ENCODE assay signal across 26 cellular contexts in the genomic region with DNA sequence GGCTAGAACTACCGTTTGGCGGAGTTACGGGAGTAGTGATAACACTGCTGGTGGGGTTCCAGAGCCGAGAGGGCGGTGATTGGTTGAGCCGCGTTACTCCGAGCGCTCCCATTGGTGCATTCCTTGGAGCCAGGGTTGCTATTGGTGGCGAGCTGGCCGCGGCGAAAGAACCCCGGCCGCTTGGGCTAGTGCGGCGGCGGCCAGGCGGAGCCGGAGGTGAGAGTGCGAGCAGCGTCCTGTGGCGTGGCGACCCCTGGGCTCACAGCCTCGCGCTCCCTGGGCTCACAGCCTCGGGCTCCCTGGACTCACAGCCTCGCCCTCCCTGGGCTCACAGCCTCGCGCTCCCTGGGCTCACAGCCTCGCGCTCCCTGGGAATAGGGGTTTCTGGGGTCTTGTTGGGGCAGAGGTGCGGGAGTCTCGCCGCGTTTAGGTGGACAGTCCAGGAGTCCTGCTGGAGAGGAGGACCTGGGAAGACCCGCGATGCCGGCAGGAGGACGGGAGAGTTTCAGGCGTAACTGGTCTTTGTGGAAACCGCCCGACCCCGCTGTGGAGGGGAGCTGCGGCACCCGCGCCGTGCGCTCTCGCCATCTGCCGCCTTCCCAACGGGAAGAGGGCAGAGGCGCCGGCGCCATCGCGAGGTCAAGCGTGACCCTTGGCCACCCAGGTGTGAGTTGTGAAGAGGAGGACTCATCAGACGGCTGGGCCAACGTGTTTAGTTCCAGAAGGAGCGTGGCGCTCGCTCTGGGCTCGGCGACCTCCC. TPM values are rescaled to one million over a fixed set of nuclear protein-coding genes. Genes with fewer than 3 reads are reported as not detected.
DNase-seq lines count a peak whose midpoint lies in the region; ATAC-seq and TF ChIP-seq lines count a peak whose summit lies in the region.
"Had no signal": no experiment of that assay in that cellular context is flagged by ENCODE, and none has a peak within 500 bp of the region (broad histone marks: within the 10 kb centered on the region; RNA-seq: fewer than 3 reads in every experiment).

No MANE protein-coding gene starts in this region.

- H3K27ac Mint-ChIP-seq in H9 (no peak overlapping the region; a peak in 1 of 7 replicates), glutamatergic neuron (ENCODE audit: unreplicated experiment) (peak overlapping the region; percentile 82), neural progenitor cell (no peak overlapping the region)
- H3K27ac Mint-ChIP-seq: activated CD4-positive, alpha-beta T cell treated with anti-CD3 and anti-CD28 coated beads for 36 hours; activated naive CD4-positive, alpha-beta T cell treated with anti-CD3 and anti-CD28 coated beads, Interleukin-2, amount 50 U/mL, for 24 hours; CD4-positive, alpha-beta T cell; nephron; stimulated activated naive CD8-positive, alpha-beta T cell treated with anti-CD3 and anti-CD28 coated beads, Interleukin-15, Interleukin-2, amounts not matched to agents 100 ng/mL and 50 ng/mL, for 24 hours had no signal

- no peak overlapping the region for H2BK20ac ChIP-seq in H9 (ENCODE audit: low read depth, low read length, poor library complexity, severe bottlenecking)

- no peak for ATAC-seq in GM18907 (IDR thresholded peaks at IDR 0.05; ENCODE audit: unreplicated experiment)
- ATAC-seq: activated CD4-positive, alpha-beta T cell treated with anti-CD3 and anti-CD28 coated beads for 36 hours; activated T-cell treated with anti-CD3 and anti-CD28 coated beads, Interleukin-2, amount 50 U/mL, for 72 hours; left ventricle myocardium superior had no signal

- H3K23me2 ChIP-seq in H9 (ENCODE audit: insufficient read length, low read depth, low read length, poor library complexity, severe bottlenecking) = peaks cover 6% of the 10 kb centered on the region

- H4K8ac ChIP-seq in H9 (replicated peaks; ENCODE audit: insufficient read length, low read depth, low read length) = no peak overlapping the region

- H3K4me3 ChIP-seq in NT2/D1 (ENCODE audit: insufficient read length, low read depth) (peak overlapping the region; percentile 37), neural progenitor cell (peak overlapping the region; percentile 23)
- H3K4me3 ChIP-seq: colonic mucosa, prostate gland, transverse colon had no signal

- H4K20me1 ChIP-seq in H9 (ENCODE audit: control insufficient read depth, insufficient read depth, insufficient read length) (no peaks in the 10 kb centered on the region), neural progenitor cell (ENCODE audit: low read depth) (peaks cover 38% of the 10 kb centered on the region)

- no peak overlapping the region for H4K91ac ChIP-seq in H9 (ENCODE audit: insufficient read length, low read depth, low read length)

- peak; percentile 91 for DNase-seq in H9
- no peak for DNase-seq in NT2/D1 (ENCODE audit: low read depth, low spot score)
- peak; percentile 85 for DNase-seq in glutamatergic neuron
- peak; percentile 70 for DNase-seq in neural progenitor cell (ENCODE audit: low spot score)
- DNase-seq in EL = no peak
- DNase-seq in NCI-H510A treated with DMSO at 0.1 percent for 48 hours (lab: John Stamatoyannopoulos, UW) = no peak
- DNase-seq: activated CD4-positive, alpha-beta T cell treated with anti-CD3 and anti-CD28 coated beads for 36 hours; activated T-cell treated with anti-CD3 and anti-CD28 coated beads, Interleukin-2, amount 50 U/mL, for 72 hours; CD4-positive, alpha-beta T cell; colonic mucosa; DMS 273 treated with DMSO at 0.1 percent for 48 hours; GF-D8; GOT3; left ventricle myocardium superior; NCI-H1417 treated with DMSO at 0.1 percent for 48 hours; NCI-H524 treated with DMSO at 0.1 percent for 48 hours; small intestine; stimulated activated CD4-positive, alpha-beta T cell treated with anti-CD3 and anti-CD28 coated beads, Interleukin-4, amount 100 ng/mL, for 24 hours; transverse colon had no signal

- H3K9ac ChIP-seq in H9 (ENCODE audit: extremely low read depth, insufficient read length, low read length) (no peak overlapping the region), NT2/D1 (ENCODE audit: insufficient read length, low read depth) (no peak overlapping the region), neural progenitor cell (no peak overlapping the region)

- no peak overlapping the region for H3K18ac ChIP-seq in H9 (ENCODE audit: insufficient read length, low read depth, low read length)

- H3K36me3 ChIP-seq in NT2/D1 (ENCODE audit: insufficient read depth, insufficient read length, low read length) = no peaks in the 10 kb centered on the region
- H3K36me3 ChIP-seq in neural progenitor cell = no peaks in the 10 kb centered on the region
- H3K36me3 ChIP-seq: colonic mucosa, prostate gland, transverse colon had no signal

- H3K79me2 ChIP-seq in H9 (ENCODE audit: insufficient read depth, low read length) = no peaks in the 10 kb centered on the region
- H3K79me2 ChIP-seq in neural progenitor cell (ENCODE audit: low read depth) = no peaks in the 10 kb centered on the region

- H3K27me3 ChIP-seq in H9 (ENCODE audit: insufficient read depth, low read length) (peaks cover 61% of the 10 kb centered on the region), NT2/D1 (ENCODE audit: insufficient read depth, insufficient read length) (peaks cover 81% of the 10 kb centered on the region), neural progenitor cell (peaks cover 100% of the 10 kb centered on the region)

- H3K4me3 Mint-ChIP-seq in H9 = peak overlapping the region; percentile 46 to 82
- peak overlapping the region; percentile 84 for H3K4me3 Mint-ChIP-seq in glutamatergic neuron (ENCODE audit: unreplicated experiment)
- peak overlapping the region; percentile 11 for H3K4me3 Mint-ChIP-seq in neural progenitor cell
- H3K4me3 Mint-ChIP-seq: activated CD4-positive, alpha-beta T cell treated with anti-CD3 and anti-CD28 coated beads for 36 hours; activated naive CD4-positive, alpha-beta T cell treated with anti-CD3 and anti-CD28 coated beads, Interleukin-2, amount 50 U/mL, for 24 hours; activated T-cell treated with anti-CD3 and anti-CD28 coated beads, Interleukin-2, amount 50 U/mL, for 72 hours; stimulated activated naive CD8-positive, alpha-beta T cell treated with anti-CD3 and anti-CD28 coated beads, Interleukin-15, Interleukin-2, amounts not matched to agents 100 ng/mL and 50 ng/mL, for 24 hours had no signal

- H3K56ac ChIP-seq in H9 (ENCODE audit: insufficient read length, low read depth, low read length) = no peak overlapping the region

- H3K79me1 ChIP-seq in H9 (ENCODE audit: insufficient read depth, low read depth, low read length, poor library complexity, severe bottlenecking) = no peaks in the 10 kb centered on the region

- no peak overlapping the region for H3T11ph ChIP-seq in H9 (ENCODE audit: low read length)

- no peak overlapping the region for H2AK5ac ChIP-seq in H9 (ENCODE audit: insufficient read length, low read length)

- TF ChIP-seq CTCF in H9 (conservative IDR thresholded peaks at IDR 0.05) (no peak), glutamatergic neuron (IDR thresholded peaks at IDR 0.05; ENCODE audit: partially characterized antibody, unreplicated experiment) (no peak), neural progenitor cell (IDR thresholded peaks at IDR 0.05) (no peak)

- H3F3A ChIP-seq in neural progenitor cell (ENCODE audit: low read depth) = peaks cover 8% of the 10 kb centered on the region

- H3K36me3 Mint-ChIP-seq in H9 (ENCODE audit: insufficient read depth in 1 of 3, low read depth in 3 of 3) (peaks cover 0 to 4% (median 0%) of the 10 kb centered on the region in 3 experiments; a peak in 4 of 7 replicates), glutamatergic neuron (ENCODE audit: unreplicated experiment) (peaks cover 13% of the 10 kb centered on the region), neural progenitor cell (peaks cover 1% of the 10 kb centered on the region)
- H3K36me3 Mint-ChIP-seq: activated naive CD4-positive, alpha-beta T cell treated with anti-CD3 and anti-CD28 coated beads, Interleukin-2, amount 50 U/mL, for 24 hours had no signal

- H2AFZ ChIP-seq in H9 (ENCODE audit: low read length) (no peak overlapping the region), neural progenitor cell (replicated peaks) (peak overlapping the region; percentile 73)

- H3K27ac ChIP-seq in H9 (ENCODE audit: insufficient read length, low read depth, low read length) (no peak overlapping the region), neural progenitor cell (no peak overlapping the region)
- H3K27ac ChIP-seq: colonic mucosa, prostate gland, transverse colon had no signal

- H3K27me3 Mint-ChIP-seq in H9 (ENCODE audit: low read depth) (peaks cover 100% of the 10 kb centered on the region), glutamatergic neuron (ENCODE audit: unreplicated experiment) (peaks cover 13% of the 10 kb centered on the region), neural progenitor cell (ENCODE audit: insufficient read depth, low read depth) (peaks cover 78% of the 10 kb centered on the region)

- no CpG with 5 or more reads among the region's 65 CpGs for WGBS in H9 (ENCODE audit: extremely low coverage, insufficient read length, low lambda C conversion rate)

- H3K4ac ChIP-seq in H9 (ENCODE audit: low read depth, low read length) = no peak overlapping the region

- H2BK12ac ChIP-seq in H9 (ENCODE audit: insufficient read length, low read depth, low read length) = no peak overlapping the region

- H4K5ac ChIP-seq in H9 (ENCODE audit: insufficient read length, low read depth, low read length) = no peak overlapping the region

- H3K9me3 ChIP-seq in H9 (ENCODE audit: control insufficient read depth, low read depth, low read length) (no peaks in the 10 kb centered on the region), NT2/D1 (ENCODE audit: insufficient read depth, low read length) (peaks cover 14% of the 10 kb centered on the region; the same call in 1 of the 2 replicates), neural progenitor cell (ENCODE audit: low read depth) (peaks cover 8% of the 10 kb centered on the region)
- H3K9me3 ChIP-seq: colonic mucosa, prostate gland, transverse colon had no signal

- peaks cover 7 to 12% of the 10 kb centered on the region in 2 experiments for H3K9me3 Mint-ChIP-seq in H9
- peaks cover 16% of the 10 kb centered on the region for H3K9me3 Mint-ChIP-seq in glutamatergic neuron (ENCODE audit: unreplicated experiment)
- peaks cover 9% of the 10 kb centered on the region for H3K9me3 Mint-ChIP-seq in neural progenitor cell

- no peak overlapping the region for H3K23ac ChIP-seq in H9 (ENCODE audit: insufficient read length, low read depth, low read length)

- no peak overlapping the region for H2BK120ac ChIP-seq in H9 (ENCODE audit: low read depth, low read length, poor library complexity, severe bottlenecking)

- no peaks in the 10 kb centered on the region for H3K4me1 ChIP-seq in H9 (ENCODE audit: insufficient read depth, low read length)
- no peaks in the 10 kb centered on the region for H3K4me1 ChIP-seq in NT2/D1 (ENCODE audit: insufficient read depth, insufficient read length)
- H3K4me1 ChIP-seq in neural progenitor cell = peaks cover 5% of the 10 kb centered on the region

- H3K4me1 Mint-ChIP-seq in H9 = peaks cover 3 to 7% of the 10 kb centered on the region in 2 experiments
- H3K4me1 Mint-ChIP-seq in glutamatergic neuron (ENCODE audit: low read depth, unreplicated experiment) = peaks cover 5% of the 10 kb centered on the region
- H3K4me1 Mint-ChIP-seq in neural progenitor cell = peaks cover 9% of the 10 kb centered on the region

- H3K4me2 ChIP-seq in H9 (ENCODE audit: insufficient read depth, insufficient read length, low read length) (peak overlapping the region; percentile 39), neural progenitor cell (peak overlapping the region; percentile 58)

- no peak overlapping the region for H2BK5ac ChIP-seq in H9 (ENCODE audit: insufficient read length, low read length)

- no peak overlapping the region for H2BK15ac ChIP-seq in H9 (ENCODE audit: low read depth, low read length)

- no peak overlapping the region for H3K14ac ChIP-seq in H9 (ENCODE audit: insufficient read depth, low read length)

RNA-seq across cellular contexts. Expression of a gene that starts 12.2 kb away (rescaled TPM):
- total RNA-seq in H9 (2021) = 0.15 TPM in 1 of 2 replicates, not detected in the other
- total RNA-seq in glutamatergic neuron (ENCODE audit: unreplicated experiment) = 13.9 TPM
- total RNA-seq in neural progenitor cell (ENCODE audit: low replicate concordance) = not detected in 2 replicates
- total RNA-seq: activated CD4-positive, alpha-beta T cell treated with anti-CD3 and anti-CD28 coated beads for 36 hours; activated T-cell treated with anti-CD3 and anti-CD28 coated beads, Interleukin-2, amount 50 U/mL, for 72 hours; CD4-positive, alpha-beta T cell; colonic mucosa; fibroblast of villous mesenchyme; left ventricle myocardium superior; M059J; transverse colon had no signal

RNA-seq across cellular contexts. Expression of a gene that starts 50.4 kb away (rescaled TPM):
- 109 and 112 TPM in 2 replicates for total RNA-seq in H9 (2021)
- total RNA-seq in glutamatergic neuron (ENCODE audit: unreplicated experiment) = 49.3 TPM
- total RNA-seq in neural progenitor cell (ENCODE audit: low replicate concordance) = 109 and 157 TPM in 2 replicates

Comparison
In these comparisons a context has a peak if more than half of its experiments do, and no peak if none do; other contexts are left out.
1. DNase-seq: peak in H9 (single experiment), glutamatergic neuron (single experiment) and neural progenitor cell (single experiment); none in NT2/D1 (single experiment), EL (single experiment) and NCI-H510A treated with DMSO at 0.1 percent for 48 hours (single experiment).
2. H3K4me3 Mint-ChIP-seq: peak in every context shown above with its lines; median percentile 84 in glutamatergic neuron; 64 in H9; 11 in neural progenitor cell.
3. RNA of a gene that starts 12.2 kb away (total RNA-seq): 13.9 TPM in glutamatergic neuron (single experiment); 0.15 TPM in H9 and not detected in neural progenitor cell; every median in the first group is over 10 times any median in the second.